Comparison of ENCODE assay signal across 23 cellular contexts in the genomic region with DNA sequence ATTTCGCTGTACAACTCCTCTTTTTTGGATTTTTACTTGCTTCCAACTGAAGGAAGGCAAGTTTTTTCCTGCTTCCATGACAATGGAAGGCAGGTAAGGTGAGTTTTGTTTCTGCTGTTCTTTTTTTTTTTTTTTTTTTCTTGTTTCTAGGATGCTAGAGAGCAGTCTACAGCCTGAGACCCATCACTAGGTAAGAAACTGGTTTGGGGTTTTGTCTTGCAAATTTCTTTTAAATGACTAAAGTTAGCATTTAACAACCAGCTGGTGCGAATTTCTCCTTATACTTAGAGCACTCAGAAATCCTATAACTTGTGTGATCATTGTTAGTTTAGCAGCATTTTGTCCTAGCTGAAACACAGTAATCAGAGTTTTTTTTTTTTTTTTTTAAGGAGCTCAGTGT.
DNase-seq lines count a peak whose midpoint lies in the region; ATAC-seq, FAIRE-seq and TF ChIP-seq lines count a peak whose summit lies in the region.
"Had no signal": no experiment of that assay in that cellular context is flagged by ENCODE, and none has a peak within 500 bp of the region (broad histone marks: within the 10 kb centered on the region; RNA-seq: fewer than 3 reads in every experiment).

No MANE protein-coding gene starts in this region.

- H3K23me2 ChIP-seq in H9 (ENCODE audit: insufficient read length, low read depth, low read length, poor library complexity, severe bottlenecking): no peaks in the 10 kb centered on the region

- ATAC-seq in HG03457 (IDR thresholded peaks at IDR 0.05; ENCODE audit: unreplicated experiment) (no peak), HG03196 (IDR thresholded peaks at IDR 0.05; ENCODE audit: unreplicated experiment) (no peak)
- no peak for ATAC-seq in activated T-cell treated with anti-CD3 and anti-CD28 coated beads, Interleukin-2, amount 50 U/mL, for 72 hours (replicated peaks in 1 of 2)
- ATAC-seq: K562 had no signal

- FAIRE-seq in colon (lab: Jason Lieb, UNC): peak; percentile 28
- FAIRE-seq: A204.1, G401.6, GM12891, K562 had no signal

- no peak overlapping the region for H4K91ac ChIP-seq in H9 (ENCODE audit: insufficient read length, low read depth, low read length)

- no peak overlapping the region for H2BK12ac ChIP-seq in H9 (ENCODE audit: insufficient read length, low read depth, low read length)

- no peak overlapping the region for H3K56ac ChIP-seq in H9 (ENCODE audit: insufficient read length, low read depth, low read length)

- no peak overlapping the region for H3K4ac ChIP-seq in H9 (ENCODE audit: low read depth, low read length)

- no peak overlapping the region for H2BK120ac ChIP-seq in H9 (ENCODE audit: low read depth, low read length, poor library complexity, severe bottlenecking)

- H3K27ac ChIP-seq in H9 (ENCODE audit: insufficient read length, low read depth, low read length): no peak overlapping the region
- no peak overlapping the region for H3K27ac ChIP-seq in iPS-20b (ENCODE audit: low read length)

- H3K27me3 ChIP-seq in H9 (ENCODE audit: insufficient read depth, low read length): no peaks in the 10 kb centered on the region; the same call in 1 of the 2 replicates
- no peaks in the 10 kb centered on the region for H3K27me3 ChIP-seq in iPS-20b (ENCODE audit: insufficient read depth, low read length)
- H3K27me3 ChIP-seq: BE2C had no signal

- H3K4me3 ChIP-seq in iPS-20b (ENCODE audit: low read length): peak overlapping the region; percentile 26; the same call in 1 of the 2 replicates
- H3K4me3 ChIP-seq: K562 had no signal

- peak overlapping the region in 2 of 3 experiments; percentile 45 to 93; a peak in 2 of 7 replicates for H3K27ac Mint-ChIP-seq in H9
- H3K27ac Mint-ChIP-seq in activated T-cell treated with anti-CD3 and anti-CD28 coated beads, Interleukin-2, amount 50 U/mL, for 72 hours: no peak overlapping the region
- H3K27ac Mint-ChIP-seq: CD4-positive, CD25-positive, alpha-beta regulatory T cell; CD8-positive, alpha-beta memory T cell had no signal

- H3K36me3 Mint-ChIP-seq in H9 (ENCODE audit: insufficient read depth in 1 of 3, low read depth in 3 of 3): peaks cover 5 to 40% (median 18%) of the 10 kb centered on the region in 3 experiments; a peak in 6 of 7 replicates
- H3K36me3 Mint-ChIP-seq in activated T-cell treated with anti-CD3 and anti-CD28 coated beads, Interleukin-2, amount 50 U/mL, for 72 hours (ENCODE audit: insufficient read depth in 2 of 2): no peaks in the 10 kb centered on the region
- H3K36me3 Mint-ChIP-seq: CD4-positive, CD25-positive, alpha-beta regulatory T cell; CD8-positive, alpha-beta memory T cell had no signal

- no peak overlapping the region for H2AK5ac ChIP-seq in H9 (ENCODE audit: insufficient read length, low read length)

- no peak overlapping the region for H2BK20ac ChIP-seq in H9 (ENCODE audit: low read depth, low read length, poor library complexity, severe bottlenecking)

- H3K14ac ChIP-seq in H9 (ENCODE audit: insufficient read depth, low read length): no peak overlapping the region

- no peak for TF ChIP-seq CTCF in H9 (conservative IDR thresholded peaks at IDR 0.05)

- peak overlapping the region in 1 of 2 experiments; percentile 4; a peak in 2 of 5 replicates for H3K4me3 Mint-ChIP-seq in H9
- no peak overlapping the region for H3K4me3 Mint-ChIP-seq in activated T-cell treated with anti-CD3 and anti-CD28 coated beads, Interleukin-2, amount 50 U/mL, for 72 hours
- H3K4me3 Mint-ChIP-seq: CD4-positive, CD25-positive, alpha-beta regulatory T cell; CD8-positive, alpha-beta memory T cell had no signal

- no peak overlapping the region for H3K23ac ChIP-seq in H9 (ENCODE audit: insufficient read length, low read depth, low read length)

- H3K9me3 Mint-ChIP-seq in H9: peaks cover 18 to 51% of the 10 kb centered on the region in 2 experiments
- H3K9me3 Mint-ChIP-seq in activated T-cell treated with anti-CD3 and anti-CD28 coated beads, Interleukin-2, amount 50 U/mL, for 72 hours: no peaks in the 10 kb centered on the region
- H3K9me3 Mint-ChIP-seq: CD4-positive, CD25-positive, alpha-beta regulatory T cell had no signal

- H3K4me1 Mint-ChIP-seq in H9: peaks cover 41 to 42% of the 10 kb centered on the region in 2 experiments
- no peaks in the 10 kb centered on the region for H3K4me1 Mint-ChIP-seq in activated T-cell treated with anti-CD3 and anti-CD28 coated beads, Interleukin-2, amount 50 U/mL, for 72 hours (ENCODE audit: low read depth)
- H3K4me1 Mint-ChIP-seq: CD4-positive, CD25-positive, alpha-beta regulatory T cell; CD8-positive, alpha-beta memory T cell had no signal

- H3K36me3 ChIP-seq in iPS-20b (ENCODE audit: insufficient read depth, low read depth, low read length): no peaks in the 10 kb centered on the region
- H3K36me3 ChIP-seq: BE2C had no signal

- H3K27me3 Mint-ChIP-seq in H9 (ENCODE audit: low read depth): peaks cover 15% of the 10 kb centered on the region
- H3K27me3 Mint-ChIP-seq in activated T-cell treated with anti-CD3 and anti-CD28 coated beads, Interleukin-2, amount 50 U/mL, for 72 hours (ENCODE audit: low read depth): peaks cover 23% of the 10 kb centered on the region
- H3K27me3 Mint-ChIP-seq: CD4-positive, CD25-positive, alpha-beta regulatory T cell had no signal

- no peak overlapping the region for H3K4me2 ChIP-seq in H9 (ENCODE audit: insufficient read depth, insufficient read length, low read length)

- no CpG with 5 or more reads among the region's 2 CpGs for WGBS in H9 (ENCODE audit: extremely low coverage, insufficient read length, low lambda C conversion rate)

- no peak overlapping the region for H2BK5ac ChIP-seq in H9 (ENCODE audit: insufficient read length, low read length)

- H4K8ac ChIP-seq in H9 (replicated peaks; ENCODE audit: insufficient read length, low read depth, low read length): no peak overlapping the region

- H3K9ac ChIP-seq in H9 (ENCODE audit: extremely low read depth, insufficient read length, low read length): no peak overlapping the region
- H3K9ac ChIP-seq in iPS-20b (ENCODE audit: low read depth, low read length): no peak overlapping the region

- no peak overlapping the region for H2AFZ ChIP-seq in H9 (ENCODE audit: low read length)

- H2BK15ac ChIP-seq in H9 (ENCODE audit: low read depth, low read length): no peak overlapping the region

- no peak for DNase-seq in H9
- DNase-seq in activated T-cell treated with anti-CD3 and anti-CD28 coated beads, Interleukin-2, amount 50 U/mL, for 72 hours: no peak
- DNase-seq: ACHN; BE2C; C1 segment of cervical spinal cord; CD4-positive, CD25-positive, alpha-beta regulatory T cell; CD8-positive, alpha-beta memory T cell; COR-L47; DMS 273 treated with DMSO at 0.1 percent for 48 hours; DMS53; DND-41; EL; GOT3; HCEC 1CT; IMR-90 had no signal

- H3K4me1 ChIP-seq in H9 (ENCODE audit: insufficient read depth, low read length): no peaks in the 10 kb centered on the region; the same call in 1 of the 2 replicates
- H3K4me1 ChIP-seq in iPS-20b (ENCODE audit: insufficient read depth, low read length): no peaks in the 10 kb centered on the region; the same call in 1 of the 2 replicates
- H3K4me1 ChIP-seq: BE2C had no signal

- no peaks in the 10 kb centered on the region for H4K20me1 ChIP-seq in H9 (ENCODE audit: control insufficient read depth, insufficient read depth, insufficient read length)

- H3K18ac ChIP-seq in H9 (ENCODE audit: insufficient read length, low read depth, low read length): no peak overlapping the region

- no peaks in the 10 kb centered on the region for H3K79me1 ChIP-seq in H9 (ENCODE audit: insufficient read depth, low read depth, low read length, poor library complexity, severe bottlenecking)

- H3K79me2 ChIP-seq in H9 (ENCODE audit: insufficient read depth, low read length): no peaks in the 10 kb centered on the region

- H3K9me3 ChIP-seq in H9 (ENCODE audit: control insufficient read depth, low read depth, low read length): no peaks in the 10 kb centered on the region
- H3K9me3 ChIP-seq in iPS-20b (ENCODE audit: insufficient read depth, low read depth, low read length): no peaks in the 10 kb centered on the region
- H3K9me3 ChIP-seq: BE2C had no signal

- H4K5ac ChIP-seq in H9 (ENCODE audit: insufficient read length, low read depth, low read length): no peak overlapping the region

- H3T11ph ChIP-seq in H9 (ENCODE audit: low read length): no peak overlapping the region
